1 cellular context compared by ENCODE assay signal in genomic region chr4:1623821-1624518, GRCh38.
TF ChIP-seq lines count a peak whose summit lies in the region.

No MANE protein-coding gene starts in this region.

TF ChIP-seq in HCT116, 20 proteins besides CTCF, POLR2A, EP300 and RAD21 (continued from another document):
- TF ChIP-seq REST (IDR thresholded peaks at IDR 0.05; ENCODE audit: low read depth) (no peak), ELF1 (IDR thresholded peaks at IDR 0.05; ENCODE audit: borderline replicate concordance, low read depth) (no peak), CEBPB (IDR thresholded peaks at IDR 0.05; ENCODE audit: low read depth) (no peak), YY1 (IDR thresholded peaks at IDR 0.05; ENCODE audit: extremely low read depth, insufficient replicate concordance, low read depth, low read length) (no peak)
TF ChIP-seq in HCT116: peak in this region for 0.
